Comparison of ENCODE assay signal across 14 cellular contexts in genomic region chr18:58097127-58097906, GRCh38. TPM values are rescaled to one million over a fixed set of nuclear protein-coding genes. Genes with fewer than 3 reads are reported as not detected.
DNase-seq lines count a peak whose midpoint lies in the region; ATAC-seq and TF ChIP-seq lines count a peak whose summit lies in the region.
"Had no signal": no experiment of that assay in that cellular context is flagged by ENCODE, and none has a peak within 500 bp of the region (broad histone marks: within the 10 kb centered on the region; RNA-seq: fewer than 3 reads in every experiment).

No MANE protein-coding gene starts in this region.

- DNase-seq in DMS53 (lab: John Stamatoyannopoulos, UW) (peak; percentile 39), DMS53 treated with DMSO at 0.1 percent for 48 hours (lab: John Stamatoyannopoulos, UW; ENCODE audit: unreplicated experiment) (no peak), astrocyte of the spinal cord (ENCODE audit: low read depth, low spot score) (peak; percentile 31), right lobe of liver (peak; percentile 55 to 85 (median 79)), upper lobe of right lung (peak; percentile 74)
- no peak for DNase-seq in stimulated activated CD4-positive, alpha-beta T cell treated with anti-CD3 and anti-CD28 coated beads, Interleukin-4, amount 100 ng/mL, for 4 hours
- DNase-seq: activated CD4-positive, alpha-beta T cell treated with anti-CD3 and anti-CD28 coated beads for 1 hour; cerebellar nuclear complex; DMS153; SJCRH30 had no signal

- no peak for TF ChIP-seq POLR2A in right lobe of liver (IDR thresholded peaks at IDR 0.05)

- H3K27me3 ChIP-seq in right lobe of liver (no peaks in the 10 kb centered on the region), upper lobe of right lung (no peaks in the 10 kb centered on the region)
- H3K27me3 ChIP-seq: SJCRH30 had no signal

- H3K9me3 ChIP-seq in right lobe of liver (no peaks in the 10 kb centered on the region), upper lobe of right lung (no peaks in the 10 kb centered on the region)
- H3K9me3 ChIP-seq: SJCRH30 had no signal

- in situ Hi-C loops in astrocyte of the spinal cord (cut with HindIII; ENCODE audit: low sequenced_read_pairs) = no loop called here

- H3K4me3 ChIP-seq in astrocyte of the spinal cord (ENCODE audit: low read depth, low read length) (no peak overlapping the region), right lobe of liver (no peak overlapping the region), upper lobe of right lung (no peak overlapping the region)
- H3K4me3 ChIP-seq: SJCRH30 had no signal

- ATAC-seq in right lobe of liver (peak; percentile 81 to 96 (median 94)), upper lobe of right lung (peak; percentile 90), GM19023 (IDR thresholded peaks at IDR 0.05; ENCODE audit: unreplicated experiment) (no peak), HG02610 (IDR thresholded peaks at IDR 0.05; ENCODE audit: unreplicated experiment) (no peak)
- ATAC-seq: sciatic nerve had no signal

- WGBS in right lobe of liver (ENCODE audit: insufficient coverage, low coverage, low lambda C conversion rate, missing lambda C conversion rate) = 32% methylated on average over 7 of the region's 8 CpGs

- intact Hi-C loops in right lobe of liver (cut with DNase I) (no loop called here), upper lobe of right lung (cut with DNase I) (no loop called here)

- H3K27ac ChIP-seq in right lobe of liver (peak overlapping the region in 2 of 3 donors; percentile 58 to 65), upper lobe of right lung (peak overlapping the region; percentile 63)
- H3K27ac ChIP-seq: 22Rv1, SJCRH30 had no signal

- H3K4me1 ChIP-seq in right lobe of liver (peaks cover 0 to 40% (median 17%) of the 10 kb centered on the region in 4 donors), upper lobe of right lung (peaks cover 12% of the 10 kb centered on the region)
- H3K4me1 ChIP-seq: SJCRH30 had no signal

- no peak for TF ChIP-seq CTCF in astrocyte of the spinal cord (IDR thresholded peaks at IDR 0.05; ENCODE audit: low read depth, low read length)
- TF ChIP-seq CTCF in right lobe of liver (IDR thresholded peaks at IDR 0.05) = no peak
- no peak for TF ChIP-seq CTCF in upper lobe of right lung (IDR thresholded peaks at IDR 0.05)

- no peaks in the 10 kb centered on the region for H3K36me3 ChIP-seq in right lobe of liver
- no peaks in the 10 kb centered on the region for H3K36me3 ChIP-seq in upper lobe of right lung
- H3K36me3 ChIP-seq: SJCRH30 had no signal

RNA-seq across cellular contexts. Expression of gene NEDD4L, which starts 53.3 kb away (rescaled TPM):
- 10 to 100 TPM; 21.5 to 41.0 (median 33.2) TPM for total RNA-seq in right lobe of liver
- 192 TPM for total RNA-seq in upper lobe of right lung

Comparison
In these comparisons a context has a peak if more than half of its experiments do, and no peak if none do; other contexts are left out.
1. DNase-seq: peak in DMS53 (single experiment), astrocyte of the spinal cord (single experiment), right lobe of liver (3 of 3) and upper lobe of right lung (single experiment); none in DMS53 treated with DMSO at 0.1 percent for 48 hours (single experiment) and stimulated activated CD4-positive, alpha-beta T cell treated with anti-CD3 and anti-CD28 coated beads, Interleukin-4, amount 100 ng/mL, for 4 hours (0 of 2).
2. ATAC-seq: peak in right lobe of liver (4 of 4) and upper lobe of right lung (single experiment); none in GM19023 (single experiment) and HG02610 (single experiment).